In the genomic region with DNA sequence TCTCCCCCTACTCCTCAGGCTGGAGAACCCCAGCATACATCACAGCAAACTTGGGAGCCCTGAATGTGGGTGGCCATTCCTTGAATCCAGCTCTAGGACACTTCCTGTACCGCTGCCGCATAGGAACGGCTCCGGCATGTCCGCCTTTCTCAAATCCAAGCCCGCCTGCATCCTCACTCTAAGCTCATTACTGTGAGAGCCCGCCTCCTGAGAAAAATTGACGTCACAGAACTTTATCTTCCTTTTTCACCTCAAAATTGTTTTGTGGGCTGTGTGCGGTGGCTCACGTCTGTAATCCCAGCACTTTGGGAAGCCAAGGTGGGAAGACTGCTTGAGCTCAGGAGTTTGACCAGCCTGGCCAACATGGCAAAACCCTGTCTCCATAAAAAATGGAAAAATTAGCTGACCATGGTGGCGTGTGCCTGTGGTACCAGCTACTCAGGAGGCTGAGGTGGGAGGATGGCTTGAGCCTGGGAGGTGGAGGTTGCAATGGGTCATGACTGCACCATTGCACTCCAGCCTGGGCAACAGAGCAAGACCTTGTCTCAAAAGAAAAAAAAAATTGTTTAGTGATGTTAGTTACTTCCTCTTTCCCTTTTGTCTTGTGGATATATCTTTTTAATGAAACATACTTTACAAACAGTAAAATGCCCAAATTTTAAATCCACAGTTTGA, we compare ENCODE assay signal across 19 cellular contexts. TPM values are rescaled to one million over a fixed set of nuclear protein-coding genes. Genes with fewer than 3 reads are reported as not detected.
DNase-seq lines count a peak whose midpoint lies in the region; ATAC-seq lines count a peak whose summit lies in the region.
"Had no signal": no experiment of that assay in that cellular context is flagged by ENCODE, and none has a peak within 500 bp of the region (broad histone marks: within the 10 kb centered on the region; RNA-seq: fewer than 3 reads in every experiment).

No MANE protein-coding gene starts in this region.

- H3K9me3 Mint-ChIP-seq in naive B cell, result no peaks in the 10 kb centered on the region
- H3K9me3 Mint-ChIP-seq: neural crest cell had no signal

- ATAC-seq in T-helper 17 cell (no peak), naive B cell (ENCODE audit: low read depth in 2 of 2) (peak; percentile 88 to 91), GM21360 (IDR thresholded peaks at IDR 0.05; ENCODE audit: unreplicated experiment) (no peak), GM19035 (IDR thresholded peaks at IDR 0.05; ENCODE audit: unreplicated experiment) (no peak)
- ATAC-seq: body of pancreas, left ventricle myocardium superior had no signal

- peak; percentile 31 for DNase-seq in Daoy (ENCODE audit: low read depth)
- peak; percentile 49 for DNase-seq in Karpas-422
- no peak for DNase-seq in T-helper 17 cell
- DNase-seq in naive B cell, result peak; percentile 42
- DNase-seq in cerebellum (ENCODE audit: low spot score), result no peak
- DNase-seq: activated CD4-positive, alpha-beta T cell treated with anti-CD3 and anti-CD28 coated beads, Interleukin-2, amount 50 U/mL, for 48 hours; activated CD8-positive, alpha-beta memory T cell treated with anti-CD3 and anti-CD28 coated beads, Interleukin-2, amount 50 U/mL, for 48 hours; body of pancreas; DMS53; effector memory CD4-positive, alpha-beta T cell; foreskin melanocyte; IMR-90; left ventricle myocardium superior; NCI-H2029; NCI-H226 had no signal

- no peak overlapping the region for H3K4me3 ChIP-seq in Karpas-422 (ENCODE audit: low read length)
- H3K4me3 ChIP-seq: body of pancreas, hepatocyte had no signal

- H3K36me3 Mint-ChIP-seq in T-helper 17 cell (ENCODE audit: low read depth) (no peaks in the 10 kb centered on the region), naive B cell (no peaks in the 10 kb centered on the region)

- H4K20me1 ChIP-seq in Karpas-422 (ENCODE audit: insufficient read depth, low read depth, low read length), result no peaks in the 10 kb centered on the region

- peaks cover 3% of the 10 kb centered on the region; the same call in 1 of the 2 replicates for H3K4me1 ChIP-seq in Karpas-422 (ENCODE audit: low read length)
- H3K4me1 ChIP-seq: body of pancreas had no signal

- no peaks in the 10 kb centered on the region for H3K79me2 ChIP-seq in Karpas-422 (ENCODE audit: low read length)
- H3K79me2 ChIP-seq: hepatocyte had no signal

- H3K4me3 Mint-ChIP-seq in T-helper 17 cell (peak overlapping the region; percentile 25), naive B cell (peak overlapping the region; percentile 50 to 89 (median 79))
- H3K4me3 Mint-ChIP-seq: neural crest cell had no signal

- H3K9me3 ChIP-seq in Karpas-422 (ENCODE audit: low read length) (no peaks in the 10 kb centered on the region), T-helper 17 cell (ENCODE audit: control insufficient read depth, low read length, poor library complexity, severe bottlenecking) (no peaks in the 10 kb centered on the region)
- H3K9me3 ChIP-seq: body of pancreas had no signal

- no peak overlapping the region for H3K4me2 ChIP-seq in Karpas-422 (ENCODE audit: low read depth, low read length, poor library complexity, severe bottlenecking)
- H3K4me2 ChIP-seq: hepatocyte had no signal

- no peak overlapping the region for H3K27ac ChIP-seq in Karpas-422 (ENCODE audit: low read length)
- H3K27ac ChIP-seq: body of pancreas, hepatocyte had no signal

- 0 out of 2 replicates have a peak, but pooled peaks cover 3% of the 10 kb centered on the region for H3K36me3 ChIP-seq in Karpas-422 (ENCODE audit: insufficient read depth, low read length)

- H3K27me3 Mint-ChIP-seq in T-helper 17 cell, result no peaks in the 10 kb centered on the region
- H3K27me3 Mint-ChIP-seq in naive B cell, result no peaks in the 10 kb centered on the region

- H3K9me2 ChIP-seq in Karpas-422 (replicated peaks; ENCODE audit: insufficient read depth, low read length), result no peaks in the 10 kb centered on the region

- peaks cover 14% of the 10 kb centered on the region for H3K4me1 Mint-ChIP-seq in T-helper 17 cell
- peaks cover 19 to 35% (median 25%) of the 10 kb centered on the region in 3 donors for H3K4me1 Mint-ChIP-seq in naive B cell
- H3K4me1 Mint-ChIP-seq: neural crest cell had no signal

- H3K9ac ChIP-seq in Karpas-422 (ENCODE audit: low read length), result no peak overlapping the region

- no peaks in the 10 kb centered on the region for H3K27me3 ChIP-seq in Karpas-422 (ENCODE audit: low read length)
- H3K27me3 ChIP-seq: body of pancreas, hepatocyte had no signal

- H2AFZ ChIP-seq in Karpas-422 (ENCODE audit: low read length), result no peak overlapping the region
- H2AFZ ChIP-seq: hepatocyte had no signal

- H3K27ac Mint-ChIP-seq in T-helper 17 cell, result peak overlapping the region; percentile 74
- peak overlapping the region; percentile 53 to 96 (median 92) for H3K27ac Mint-ChIP-seq in naive B cell

RNA-seq across cellular contexts. Expression of gene RNF44, which starts 22.8 kb away (rescaled TPM):
- total RNA-seq in Daoy (2014; rRNA removed; shearing (Covaris generic)), result 9.5 and 10.4 TPM in 2 replicates
- 33.1 and 55.8 TPM in 2 replicates for total RNA-seq in Karpas-422 (2014; rRNA removed; shearing (Covaris generic); ENCODE audit: low replicate concordance)
- total RNA-seq in T-helper 17 cell, result 100 to 1,000 TPM; 228 to 288 TPM
- polyA plus RNA-seq in naive B cell (ENCODE audit: low read depth in 6 of 6), result 1 to 10 TPM in 5 of 6 donors, under 1 TPM in 1; 0.38 to 6.1 (median 2.9) TPM
- 16.3 TPM for total RNA-seq in cerebellum

RNA-seq across cellular contexts. Expression of gene CDHR2, which starts 34.8 kb away (rescaled TPM):
- total RNA-seq in Daoy (2014; rRNA removed; shearing (Covaris generic)), result 0.36 TPM in 1 of 2 replicates, not detected in the other
- total RNA-seq in Karpas-422 (2014; rRNA removed; shearing (Covaris generic); ENCODE audit: low replicate concordance), result 0.04 and 0.07 TPM in 2 replicates
- total RNA-seq in T-helper 17 cell (1 to 10 TPM; 1.3 to 2.4 TPM), cerebellum (0.18 TPM)
- polyA plus RNA-seq in naive B cell (ENCODE audit: low read depth in 6 of 6), result not detected
- total RNA-seq: IMR-90, neural crest cell had no signal
- polyA plus RNA-seq: IMR-90 had no signal

Comparison
In these comparisons a context has a peak if more than half of its experiments do, and no peak if none do; other contexts are left out.
1. DNase-seq: peak in Daoy (single experiment), Karpas-422 (single experiment) and naive B cell (single experiment); none in T-helper 17 cell (0 of 3) and cerebellum (single experiment).
2. ATAC-seq: peak in naive B cell (2 of 2); none in T-helper 17 cell (single experiment), GM21360 (single experiment) and GM19035 (single experiment).